20 cellular contexts compared by ENCODE assay signal in the genomic region with DNA sequence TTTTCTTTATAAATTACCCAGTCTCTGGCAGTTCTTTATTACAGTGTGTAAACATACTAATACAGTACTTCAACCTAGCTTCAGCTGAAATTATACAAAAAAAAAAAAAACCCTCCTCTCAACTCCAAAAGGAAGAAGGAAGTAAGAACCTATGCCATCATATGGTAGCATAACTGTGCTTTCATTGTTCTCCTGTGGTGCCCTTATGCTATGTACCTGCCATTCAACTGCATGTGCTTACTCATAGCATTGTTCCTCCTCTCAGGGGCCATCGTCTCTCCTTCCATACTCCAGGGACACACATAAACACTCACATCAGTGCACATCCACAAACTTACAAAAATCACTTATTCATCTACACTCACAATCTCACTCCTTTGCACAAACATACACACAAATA.
"Had no signal": no experiment of that assay in that cellular context is flagged by ENCODE, and none has a peak within 500 bp of the region (broad histone marks: within the 10 kb centered on the region; RNA-seq: fewer than 3 reads in every experiment).

No MANE protein-coding gene starts in this region.

- H2AFZ ChIP-seq: hepatocyte had no signal

- H3K4me3 ChIP-seq: coronary artery, dorsolateral prefrontal cortex, esophagus muscularis mucosa, gastroesophageal sphincter, heart left ventricle, hepatocyte, left lung, lower lobe of right lung had no signal

- H3K4me1 Mint-ChIP-seq: naive thymus-derived CD4-positive, alpha-beta T cell had no signal

- H3K27ac ChIP-seq: coronary artery, dorsolateral prefrontal cortex, esophagus muscularis mucosa, foreskin keratinocyte, gastroesophageal sphincter, heart left ventricle, hepatocyte, left lung, lower lobe of right lung had no signal

- H3K4me2 ChIP-seq: hepatocyte had no signal

- H3K36me3 ChIP-seq: esophagus muscularis mucosa, gastroesophageal sphincter, heart left ventricle, left lung, lower lobe of right lung had no signal

- H3K4me3 Mint-ChIP-seq: mesothelial cell of epicardium; naive thymus-derived CD4-positive, alpha-beta T cell had no signal

- H3K27me3 ChIP-seq: dorsolateral prefrontal cortex, esophagus muscularis mucosa, foreskin keratinocyte, gastroesophageal sphincter, heart left ventricle, hepatocyte, left lung had no signal

- H3K79me2 ChIP-seq: hepatocyte had no signal

- ATAC-seq: foreskin keratinocyte; gastroesophageal sphincter; heart left ventricle; left lung; left ventricle myocardium superior; lower lobe of right lung; naive thymus-derived CD4-positive, alpha-beta T cell had no signal

- H3K9me3 ChIP-seq: esophagus muscularis mucosa, heart left ventricle, lower lobe of right lung had no signal

- H3K27ac Mint-ChIP-seq: mesothelial cell of epicardium; naive thymus-derived CD4-positive, alpha-beta T cell had no signal

- DNase-seq: dermis blood vessel endothelial cell; dorsolateral prefrontal cortex; effector CD4-positive, alpha-beta T cell; effector memory CD4-positive, alpha-beta T cell; foreskin keratinocyte; heart left ventricle; hypothalamus; islet precursor cell; kidney; kidney glomerular epithelial cell; left lung; left ventricle myocardium superior; lower lobe of right lung; mesenchymal stem cell; naive thymus-derived CD4-positive, alpha-beta T cell had no signal

- H3K4me1 ChIP-seq: foreskin keratinocyte, gastroesophageal sphincter, left lung had no signal
